Comparison of ENCODE assay signal across 17 cellular contexts in the genomic region with DNA sequence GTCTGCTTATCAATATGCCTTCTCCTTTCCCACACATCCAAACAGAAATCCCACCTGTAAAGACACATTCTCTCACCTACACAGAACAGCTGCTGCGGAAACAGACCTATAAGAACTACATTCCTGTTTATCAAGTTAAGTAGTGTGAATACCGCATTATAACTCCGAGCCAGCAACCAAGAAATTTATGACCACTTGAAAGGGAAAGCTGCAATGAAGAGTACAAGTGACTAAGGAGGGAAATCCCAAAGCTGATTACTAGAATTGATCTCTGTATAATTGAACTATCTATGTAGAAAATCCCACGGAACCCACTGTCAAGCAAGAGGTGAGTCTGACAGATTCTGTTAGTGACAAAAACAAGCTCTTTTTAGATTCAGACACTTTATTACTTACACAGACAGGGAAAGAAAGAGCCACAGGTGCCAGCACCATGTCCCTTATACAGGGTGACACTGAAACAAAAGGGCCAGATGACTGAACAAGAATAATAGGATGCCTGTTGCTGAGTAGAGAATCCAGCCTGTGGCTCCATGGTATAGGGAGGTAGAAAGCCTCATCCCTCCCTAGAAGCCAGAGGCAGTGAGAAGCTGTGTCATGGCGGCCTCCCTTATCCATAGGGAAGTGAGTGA. TPM values are rescaled to one million over a fixed set of nuclear protein-coding genes. Genes with fewer than 3 reads are reported as not detected.
DNase-seq lines count a peak whose midpoint lies in the region; ATAC-seq and TF ChIP-seq lines count a peak whose summit lies in the region.
"Had no signal": no experiment of that assay in that cellular context is flagged by ENCODE, and none has a peak within 500 bp of the region (broad histone marks: within the 10 kb centered on the region; RNA-seq: fewer than 3 reads in every experiment).

No MANE protein-coding gene starts in this region.

- peaks cover 36% of the 10 kb centered on the region for H3K4me1 ChIP-seq in Caco-2
- H3K4me1 ChIP-seq: BLaER1, HAP-1 had no signal

- no peaks in the 10 kb centered on the region for H3K27me3 ChIP-seq in Caco-2 (replicated peaks; ENCODE audit: control insufficient read depth, insufficient read depth, low read length)
- H3K27me3 ChIP-seq: BLaER1 had no signal

- H3K9me3 Mint-ChIP-seq in Caco-2 (ENCODE audit: unreplicated experiment) (peaks cover 24% of the 10 kb centered on the region), mesothelial cell of epicardium (peaks cover 36% of the 10 kb centered on the region)

- intact Hi-C loops in Caco-2 (cut with micrococcal nuclease; ENCODE audit: unreplicated experiment) = no loop called here

- no peak overlapping the region for H3K4me3 ChIP-seq in Caco-2 (ENCODE audit: low read depth, low read length)
- H3K4me3 ChIP-seq: BLaER1, HAP-1 had no signal

- POLR2A ChIA-PET in Caco-2 (lab: Charles Lee) = no interaction called here

- H3K9me3 ChIP-seq in Caco-2 = peaks cover 9% of the 10 kb centered on the region; the same call in 1 of the 2 replicates
- H3K9me3 ChIP-seq: HAP-1 had no signal

- H3K36me3 ChIP-seq in Caco-2 (ENCODE audit: control insufficient read depth, insufficient read depth, low read length) = no peaks in the 10 kb centered on the region; the same call in 1 of the 2 replicates
- H3K36me3 ChIP-seq: HAP-1 had no signal

- H3K27me3 Mint-ChIP-seq in Caco-2 (ENCODE audit: insufficient read depth, unreplicated experiment) (no peaks in the 10 kb centered on the region), mesothelial cell of epicardium (ENCODE audit: low read depth) (peaks cover 15% of the 10 kb centered on the region)

- CTCF ChIA-PET in Caco-2 (lab: Charles Lee) = interaction anchor here (0.7 to 3.4 kb wide), 5 partner anchors 10 to 221 kb away, joined by 3 to 25 read pairs (median 9); no protein-coding TSS in a partner anchor

- DNase-seq in NCI-H510A treated with DMSO at 0.1 percent for 48 hours (lab: John Stamatoyannopoulos, UW) (peak; percentile 44), NCI-H510A (lab: John Stamatoyannopoulos, UW) (no peak), Caco-2 (no peak), HT-29 (ENCODE audit: low spot score) (peak; percentile 82), mesothelial cell of epicardium (ENCODE audit: low spot score in 2 of 2, unreplicated experiment in 2 of 2) (no peak), NCI-H446 treated with DMSO at 0.1 percent for 48 hours (lab: John Stamatoyannopoulos, UW) (no peak)
- DNase-seq: 8988T; AML-193; CD8-positive, alpha-beta memory T cell; DMS 273 treated with DMSO at 0.1 percent for 48 hours; EL; HFFc6 had no signal

- H3K27ac Mint-ChIP-seq in Caco-2 (ENCODE audit: unreplicated experiment) (peak overlapping the region; percentile 14), mesothelial cell of epicardium (peak overlapping the region; percentile 22)
- H3K27ac Mint-ChIP-seq: CD8-positive, alpha-beta memory T cell; HFFc6 had no signal

- H3K4me1 Mint-ChIP-seq in Caco-2 (ENCODE audit: low read depth, unreplicated experiment) (peaks cover 37% of the 10 kb centered on the region), mesothelial cell of epicardium (peaks cover 25% of the 10 kb centered on the region)
- H3K4me1 Mint-ChIP-seq: CD8-positive, alpha-beta memory T cell had no signal

- ATAC-seq in GM18870 (IDR thresholded peaks at IDR 0.05; ENCODE audit: unreplicated experiment) = no peak
- no peak for ATAC-seq in activated CD4-positive, CD25-positive, alpha-beta regulatory T cell treated with anti-CD3 and anti-CD28 coated beads, Interleukin-2, amount 50 U/mL, for 24 hours

- no TSS peak for BruUV-seq in Caco-2 (replicated peaks; lab: Mats Ljungman, UMichigan)

- H3K36me3 Mint-ChIP-seq in Caco-2 (ENCODE audit: insufficient read depth, unreplicated experiment) = peaks cover 4% of the 10 kb centered on the region
- peaks cover 2% of the 10 kb centered on the region for H3K36me3 Mint-ChIP-seq in mesothelial cell of epicardium

- TF ChIP-seq CTCF in Caco-2 (IDR thresholded peaks at IDR 0.05; ENCODE audit: insufficient read depth in 1 of 2, low read depth in 1 of 2, low read length in 1 of 2, severe bottlenecking in 1 of 2, unreplicated experiment in 1 of 2) (no peak), mesothelial cell of epicardium (IDR thresholded peaks at IDR 0.05; ENCODE audit: unreplicated experiment) (no peak)

- peak overlapping the region; percentile 40 for H3K4me3 Mint-ChIP-seq in Caco-2 (ENCODE audit: unreplicated experiment)
- H3K4me3 Mint-ChIP-seq in mesothelial cell of epicardium = no peak overlapping the region
- H3K4me3 Mint-ChIP-seq: CD8-positive, alpha-beta memory T cell; HFFc6 had no signal

RNA-seq across cellular contexts. Expression of a gene that starts 1.6 kb away (rescaled TPM):
- total RNA-seq in Caco-2 (2022) = 3.9 and 4.4 TPM in 2 replicates
- 4.2 and 6.8 TPM in 2 replicates for total RNA-seq in HT-29 (2014; rRNA removed; shearing (Covaris generic))
- 1.8 to 2.8 TPM (median 2.4 TPM) in 3 replicates for total RNA-seq in mesothelial cell of epicardium
- total RNA-seq: CD8-positive, alpha-beta memory T cell; HFFc6 had no signal

RNA-seq across cellular contexts. Expression of a gene that starts 19.5 kb away (rescaled TPM):
- total RNA-seq in Caco-2 (2022) (not detected in 2 replicates), mesothelial cell of epicardium (not detected in 3 replicates)
- total RNA-seq in HT-29 (2014; rRNA removed; shearing (Covaris generic)) = not detected in 2 replicates
- total RNA-seq: CD8-positive, alpha-beta memory T cell; H1; HFFc6 had no signal

RNA-seq across cellular contexts. Expression of a gene that starts 47.1 kb away (rescaled TPM):
- total RNA-seq in Caco-2 (2022) = 17.1 and 21.1 TPM in 2 replicates
- total RNA-seq in HT-29 (2014; rRNA removed; shearing (Covaris generic)) = 20.3 and 24.4 TPM in 2 replicates
- total RNA-seq in mesothelial cell of epicardium = 21.5 to 24.9 TPM (median 22.3 TPM) in 3 replicates

Comparison
In these comparisons a context has a peak if more than half of its experiments do, and no peak if none do; other contexts are left out.
1. DNase-seq: peak in NCI-H510A treated with DMSO at 0.1 percent for 48 hours (single experiment) and HT-29 (single experiment); none in NCI-H510A (single experiment), Caco-2 (0 of 2), mesothelial cell of epicardium (0 of 2) and NCI-H446 treated with DMSO at 0.1 percent for 48 hours (single experiment).